ENCODE assay signal across 10 cellular contexts in the genomic region with DNA sequence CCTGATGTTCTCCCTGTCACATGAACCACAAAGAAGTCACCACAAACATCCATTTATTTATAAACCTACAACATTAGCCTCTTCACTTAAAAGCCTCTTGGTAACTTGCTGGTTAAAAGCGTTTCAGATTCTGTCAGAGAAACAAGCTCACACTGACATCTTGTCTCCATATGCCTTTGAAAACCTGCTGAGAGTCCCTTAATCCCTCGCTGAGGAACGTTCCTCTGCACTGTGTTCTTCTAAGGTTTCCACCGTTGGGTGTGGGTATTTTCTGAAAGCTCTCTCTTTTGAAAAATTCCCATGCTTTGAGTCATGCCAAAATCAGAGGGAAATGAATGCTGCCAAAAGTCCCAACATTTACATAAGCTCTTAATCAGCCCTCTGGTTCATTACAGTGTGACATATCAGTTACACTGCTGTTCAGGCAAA.
DNase-seq lines count a peak whose midpoint lies in the region; ATAC-seq, FAIRE-seq and TF ChIP-seq lines count a peak whose summit lies in the region.
"Had no signal": no experiment of that assay in that cellular context is flagged by ENCODE, and none has a peak within 500 bp of the region (broad histone marks: within the 10 kb centered on the region; RNA-seq: fewer than 3 reads in every experiment).

No MANE protein-coding gene starts in this region.

- H3K4me1 ChIP-seq in A549: peaks cover 74% of the 10 kb centered on the region

- no peaks in the 10 kb centered on the region for H3K4me1 Mint-ChIP-seq in immature natural killer cell
- H3K4me1 Mint-ChIP-seq: CD8-positive, alpha-beta memory T cell had no signal

- no peak for TF ChIP-seq RAD21 in A549 (conservative IDR thresholded peaks at IDR 0.05 in 1 of 2, IDR thresholded peaks at IDR 0.05 in 1 of 2)

- H3K4me2 ChIP-seq in A549: peak overlapping the region; percentile 56

- CTCF ChIA-PET in A549 (lab: Yijun Ruan, JAX): interaction anchor here (1.2 to 5.2 kb wide), 9 partner anchors 9 to 273 kb away, joined by 3 to 39 read pairs (median 6); no protein-coding TSS in a partner anchor

- FAIRE-seq in A549 (lab: Jason Lieb, UNC): peak; percentile 67
- no peak for FAIRE-seq in GM19239 (lab: Jason Lieb, UNC)

- H3K27ac Mint-ChIP-seq in immature natural killer cell: no peak overlapping the region
- H3K27ac Mint-ChIP-seq: CD8-positive, alpha-beta memory T cell had no signal

- 1% methylated on average over 4 of the region's 4 CpGs for WGBS in A549 (ENCODE audit: missing lambda C conversion rate)

- DNase-seq in A549 (ENCODE audit: low read depth in 1 of 2, low spot score in 1 of 2) (no peak), amniotic epithelial cell (ENCODE audit: low read depth) (peak; percentile 69), hepatic stellate cell (ENCODE audit: low spot score) (peak; percentile 29), immature natural killer cell (no peak), HuH-7.5 (ENCODE audit: low spot score) (no peak), NCI-H1436 treated with DMSO at 0.1 percent for 48 hours (lab: John Stamatoyannopoulos, UW) (no peak), GM19239 (ENCODE audit: insufficient read length, low spot score) (no peak)
- DNase-seq: CD8-positive, alpha-beta memory T cell had no signal

- no peak for TF ChIP-seq EP300 in A549 (IDR thresholded peaks at IDR 0.05)

- no peak for TF ChIP-seq CTCF in A549 (IDR thresholded peaks at IDR 0.05)

- peak overlapping the region; percentile 50 to 70 for H3K27ac ChIP-seq in A549
- H3K27ac ChIP-seq: neutrophil had no signal

- peaks cover 0 to 5% (median 2%) of the 10 kb centered on the region in 3 donors for H3K27me3 Mint-ChIP-seq in immature natural killer cell (ENCODE audit: low read depth in 3 of 3)

- no peaks in the 10 kb centered on the region for H3K9me3 ChIP-seq in A549
- H3K9me3 ChIP-seq: neutrophil had no signal

- peaks cover 0 to 4% (median 0%) of the 10 kb centered on the region in 6 donors for H3K9me3 Mint-ChIP-seq in immature natural killer cell
- H3K9me3 Mint-ChIP-seq: CD8-positive, alpha-beta memory T cell had no signal

- H3K4me3 ChIP-seq in A549: no peak overlapping the region

- ATAC-seq in A549: peak in 1 of 2 experiments; percentile 11; a peak in 2 of 6 replicates
- ATAC-seq in HG02759 (IDR thresholded peaks at IDR 0.05; ENCODE audit: unreplicated experiment): peak; percentile 42

- H3K36me3 Mint-ChIP-seq in immature natural killer cell: peaks cover 0 to 3% (median 0%) of the 10 kb centered on the region in 3 donors
- H3K36me3 Mint-ChIP-seq: CD8-positive, alpha-beta memory T cell had no signal

- H3K4me3 Mint-ChIP-seq in immature natural killer cell: no peak overlapping the region
- H3K4me3 Mint-ChIP-seq: CD8-positive, alpha-beta memory T cell had no signal

- TF ChIP-seq POLR2A in A549 (IDR thresholded peaks at IDR 0.05; ENCODE audit: low read length): no peak

- POLR2A ChIA-PET in A549 (lab: Yijun Ruan, JAX): interaction anchor here (1.2 to 1.7 kb wide), 2 partner anchors 21 to 260 kb away, joined by 3 to 11 read pairs; a partner anchor contains a TSS

TF ChIP-seq in A549, 52 proteins besides CTCF, POLR2A, EP300 and RAD21:
- no peak for TF ChIP-seq FOSL2 (IDR thresholded peaks at IDR 0.05)
- TF ChIP-seq FOSL2 (CRISPR knock-in tag; IDR thresholded peaks at IDR 0.05): peak; percentile 55; the same call in 1 of the 2 replicates
- 0 out of 2 replicates have a peak, but pooled peaks have one; percentile 21 for TF ChIP-seq JUNB (IDR thresholded peaks at IDR 0.05)
- TF ChIP-seq CHD2 (IDR thresholded peaks at IDR 0.05; ENCODE audit: low read length, partially characterized antibody): no peak
- no peak; the same call in 1 of the 2 replicates for TF ChIP-seq GATA3 (IDR thresholded peaks at IDR 0.05; ENCODE audit: borderline replicate concordance)
- TF ChIP-seq, protein P1, sequence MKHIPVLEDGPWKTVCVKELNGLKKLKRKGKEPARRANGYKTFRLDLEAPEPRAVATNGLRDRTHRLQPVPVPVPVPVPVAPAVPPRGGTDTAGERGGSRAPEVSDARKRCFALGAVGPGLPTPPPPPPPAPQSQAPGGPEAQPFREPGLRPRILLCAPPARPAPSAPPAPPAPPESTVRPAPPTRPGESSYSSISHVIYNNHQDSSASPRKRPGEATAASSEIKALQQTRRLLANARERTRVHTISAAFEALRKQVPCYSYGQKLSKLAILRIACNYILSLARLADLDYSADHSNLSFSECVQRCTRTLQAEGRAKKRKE (CRISPR knock-in tag; IDR thresholded peaks at IDR 0.05; ENCODE audit: low read depth): no peak
- TF ChIP-seq RNF2 (IDR thresholded peaks at IDR 0.05; ENCODE audit: borderline replicate concordance, low read depth): no peak
- TF ChIP-seq CBX8 (IDR thresholded peaks at IDR 0.05): no peak

Comparison
In these comparisons a context has a peak if more than half of its experiments do, and no peak if none do; other contexts are left out.
1. DNase-seq: peak in amniotic epithelial cell (single experiment) and hepatic stellate cell (single experiment); none in A549 (0 of 2), immature natural killer cell (0 of 3), HuH-7.5 (single experiment), NCI-H1436 treated with DMSO at 0.1 percent for 48 hours (single experiment) and GM19239 (single experiment).